2 cellular contexts compared by ENCODE assay signal in the genomic region with DNA sequence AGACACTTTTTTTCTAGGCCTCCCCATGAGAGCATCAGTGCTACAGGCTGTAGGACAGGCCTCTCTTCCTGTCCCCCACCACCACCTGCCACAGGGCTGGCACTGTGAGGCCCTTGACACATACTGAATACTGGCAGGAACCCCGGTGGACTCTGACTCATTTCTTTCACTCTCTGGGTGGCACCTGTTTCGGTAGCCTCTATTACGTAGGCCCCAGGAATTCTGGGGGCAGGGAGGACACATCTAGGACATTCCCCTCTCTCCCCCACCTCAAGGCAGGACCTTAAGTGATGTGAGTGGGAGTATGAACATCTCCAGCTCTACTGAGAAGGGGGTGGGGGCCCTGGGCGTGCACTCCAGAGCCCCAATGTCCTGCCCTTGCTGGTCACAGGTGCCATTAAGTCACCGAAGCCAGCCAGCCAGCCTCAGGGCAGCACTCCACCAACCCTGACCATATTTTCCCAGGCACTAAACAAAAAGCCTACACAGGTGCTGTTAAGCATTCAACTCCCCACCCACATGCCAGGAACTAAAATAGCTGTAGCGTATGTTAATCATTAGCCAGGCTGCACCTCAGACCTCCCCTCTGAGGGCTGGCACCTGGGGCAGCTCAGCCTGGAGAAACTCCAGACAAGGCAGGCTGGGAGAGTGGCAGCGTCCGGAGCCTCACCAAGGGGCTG.
TF ChIP-seq lines count a peak whose summit lies in the region.

No MANE protein-coding gene starts in this region.

TF ChIP-seq in HepG2, 621 proteins besides CTCF, POLR2A, EP300 and RAD21 (continues in another document):
- TF ChIP-seq KAT2B (IDR thresholded peaks at IDR 0.05; ENCODE audit: borderline replicate concordance, low read depth, low read length) (no peak), RFX3 (CRISPR knock-in tag; IDR thresholded peaks at IDR 0.05) (no peak), XRCC5 (optimal IDR thresholded peaks at IDR 0.05; ENCODE audit: low read length) (peak; percentile 45), ETV5 (CRISPR knock-in tag; IDR thresholded peaks at IDR 0.05; ENCODE audit: borderline replicate concordance) (0 out of 2 replicates have a peak, but pooled peaks have one; percentile 5), TEAD3 (CRISPR knock-in tag; optimal IDR thresholded peaks at IDR 0.05; ENCODE audit: borderline replicate concordance) (peak; percentile 72), ZMYM4 (CRISPR knock-in tag; IDR thresholded peaks at IDR 0.05) (no peak), ZNF788 (CRISPR knock-in tag; IDR thresholded peaks at IDR 0.05; ENCODE audit: borderline replicate concordance) (no peak), FOSL2 (CRISPR knock-in tag; IDR thresholded peaks at IDR 0.05) (peak; percentile 76), ESRRA (CRISPR knock-in tag; IDR thresholded peaks at IDR 0.05; ENCODE audit: low read depth) (no peak), ZNF292 (CRISPR knock-in tag; IDR thresholded peaks at IDR 0.05; ENCODE audit: borderline replicate concordance, low read depth) (peak; percentile 67; the same call in 1 of the 2 replicates), GATAD2A (CRISPR knock-in tag; IDR thresholded peaks at IDR 0.05) (0 out of 2 replicates have a peak, but pooled peaks have one; percentile 16)
- TF ChIP-seq, protein P1, sequence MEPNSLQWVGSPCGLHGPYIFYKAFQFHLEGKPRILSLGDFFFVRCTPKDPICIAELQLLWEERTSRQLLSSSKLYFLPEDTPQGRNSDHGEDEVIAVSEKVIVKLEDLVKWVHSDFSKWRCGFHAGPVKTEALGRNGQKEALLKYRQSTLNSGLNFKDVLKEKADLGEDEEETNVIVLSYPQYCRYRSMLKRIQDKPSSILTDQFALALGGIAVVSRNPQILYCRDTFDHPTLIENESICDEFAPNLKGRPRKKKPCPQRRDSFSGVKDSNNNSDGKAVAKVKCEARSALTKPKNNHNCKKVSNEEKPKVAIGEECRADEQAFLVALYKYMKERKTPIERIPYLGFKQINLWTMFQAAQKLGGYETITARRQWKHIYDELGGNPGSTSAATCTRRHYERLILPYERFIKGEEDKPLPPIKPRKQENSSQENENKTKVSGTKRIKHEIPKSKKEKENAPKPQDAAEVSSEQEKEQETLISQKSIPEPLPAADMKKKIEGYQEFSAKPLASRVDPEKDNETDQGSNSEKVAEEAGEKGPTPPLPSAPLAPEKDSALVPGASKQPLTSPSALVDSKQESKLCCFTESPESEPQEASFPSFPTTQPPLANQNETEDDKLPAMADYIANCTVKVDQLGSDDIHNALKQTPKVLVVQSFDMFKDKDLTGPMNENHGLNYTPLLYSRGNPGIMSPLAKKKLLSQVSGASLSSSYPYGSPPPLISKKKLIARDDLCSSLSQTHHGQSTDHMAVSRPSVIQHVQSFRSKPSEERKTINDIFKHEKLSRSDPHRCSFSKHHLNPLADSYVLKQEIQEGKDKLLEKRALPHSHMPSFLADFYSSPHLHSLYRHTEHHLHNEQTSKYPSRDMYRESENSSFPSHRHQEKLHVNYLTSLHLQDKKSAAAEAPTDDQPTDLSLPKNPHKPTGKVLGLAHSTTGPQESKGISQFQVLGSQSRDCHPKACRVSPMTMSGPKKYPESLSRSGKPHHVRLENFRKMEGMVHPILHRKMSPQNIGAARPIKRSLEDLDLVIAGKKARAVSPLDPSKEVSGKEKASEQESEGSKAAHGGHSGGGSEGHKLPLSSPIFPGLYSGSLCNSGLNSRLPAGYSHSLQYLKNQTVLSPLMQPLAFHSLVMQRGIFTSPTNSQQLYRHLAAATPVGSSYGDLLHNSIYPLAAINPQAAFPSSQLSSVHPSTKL (CRISPR knock-in tag; IDR thresholded peaks at IDR 0.05) = peak; percentile 11; the same call in 1 of the 2 replicates
- TF ChIP-seq, protein P2, sequence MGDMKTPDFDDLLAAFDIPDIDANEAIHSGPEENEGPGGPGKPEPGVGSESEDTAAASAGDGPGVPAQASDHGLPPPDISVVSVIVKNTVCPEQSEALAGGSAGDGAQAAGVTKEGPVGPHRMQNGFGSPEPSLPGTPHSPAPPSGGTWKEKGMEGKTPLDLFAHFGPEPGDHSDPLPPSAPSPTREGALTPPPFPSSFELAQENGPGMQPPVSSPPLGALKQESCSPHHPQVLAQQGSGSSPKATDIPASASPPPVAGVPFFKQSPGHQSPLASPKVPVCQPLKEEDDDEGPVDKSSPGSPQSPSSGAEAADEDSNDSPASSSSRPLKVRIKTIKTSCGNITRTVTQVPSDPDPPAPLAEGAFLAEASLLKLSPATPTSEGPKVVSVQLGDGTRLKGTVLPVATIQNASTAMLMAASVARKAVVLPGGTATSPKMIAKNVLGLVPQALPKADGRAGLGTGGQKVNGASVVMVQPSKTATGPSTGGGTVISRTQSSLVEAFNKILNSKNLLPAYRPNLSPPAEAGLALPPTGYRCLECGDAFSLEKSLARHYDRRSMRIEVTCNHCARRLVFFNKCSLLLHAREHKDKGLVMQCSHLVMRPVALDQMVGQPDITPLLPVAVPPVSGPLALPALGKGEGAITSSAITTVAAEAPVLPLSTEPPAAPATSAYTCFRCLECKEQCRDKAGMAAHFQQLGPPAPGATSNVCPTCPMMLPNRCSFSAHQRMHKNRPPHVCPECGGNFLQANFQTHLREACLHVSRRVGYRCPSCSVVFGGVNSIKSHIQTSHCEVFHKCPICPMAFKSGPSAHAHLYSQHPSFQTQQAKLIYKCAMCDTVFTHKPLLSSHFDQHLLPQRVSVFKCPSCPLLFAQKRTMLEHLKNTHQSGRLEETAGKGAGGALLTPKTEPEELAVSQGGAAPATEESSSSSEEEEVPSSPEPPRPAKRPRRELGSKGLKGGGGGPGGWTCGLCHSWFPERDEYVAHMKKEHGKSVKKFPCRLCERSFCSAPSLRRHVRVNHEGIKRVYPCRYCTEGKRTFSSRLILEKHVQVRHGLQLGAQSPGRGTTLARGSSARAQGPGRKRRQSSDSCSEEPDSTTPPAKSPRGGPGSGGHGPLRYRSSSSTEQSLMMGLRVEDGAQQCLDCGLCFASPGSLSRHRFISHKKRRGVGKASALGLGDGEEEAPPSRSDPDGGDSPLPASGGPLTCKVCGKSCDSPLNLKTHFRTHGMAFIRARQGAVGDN (CRISPR knock-in tag; IDR thresholded peaks at IDR 0.05) = peak; percentile 62
- TF ChIP-seq, protein P3, sequence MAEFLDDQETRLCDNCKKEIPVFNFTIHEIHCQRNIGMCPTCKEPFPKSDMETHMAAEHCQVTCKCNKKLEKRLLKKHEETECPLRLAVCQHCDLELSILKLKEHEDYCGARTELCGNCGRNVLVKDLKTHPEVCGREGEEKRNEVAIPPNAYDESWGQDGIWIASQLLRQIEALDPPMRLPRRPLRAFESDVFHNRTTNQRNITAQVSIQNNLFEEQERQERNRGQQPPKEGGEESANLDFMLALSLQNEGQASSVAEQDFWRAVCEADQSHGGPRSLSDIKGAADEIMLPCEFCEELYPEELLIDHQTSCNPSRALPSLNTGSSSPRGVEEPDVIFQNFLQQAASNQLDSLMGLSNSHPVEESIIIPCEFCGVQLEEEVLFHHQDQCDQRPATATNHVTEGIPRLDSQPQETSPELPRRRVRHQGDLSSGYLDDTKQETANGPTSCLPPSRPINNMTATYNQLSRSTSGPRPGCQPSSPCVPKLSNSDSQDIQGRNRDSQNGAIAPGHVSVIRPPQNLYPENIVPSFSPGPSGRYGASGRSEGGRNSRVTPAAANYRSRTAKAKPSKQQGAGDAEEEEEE (CRISPR knock-in tag; IDR thresholded peaks at IDR 0.05; ENCODE audit: borderline replicate concordance) = no peak
- TF ChIP-seq, protein P4, sequence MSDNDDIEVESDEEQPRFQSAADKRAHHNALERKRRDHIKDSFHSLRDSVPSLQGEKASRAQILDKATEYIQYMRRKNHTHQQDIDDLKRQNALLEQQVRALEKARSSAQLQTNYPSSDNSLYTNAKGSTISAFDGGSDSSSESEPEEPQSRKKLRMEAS (IDR thresholded peaks at IDR 0.05) = peak; percentile 8; the same call in 1 of the 2 replicates

TF ChIP-seq in GM23338, 12 proteins besides CTCF, POLR2A, EP300 and RAD21 (continued from another document):
- TF ChIP-seq CREB1 (CRISPR knock-in tag; IDR thresholded peaks at IDR 0.05; ENCODE audit: low read depth) (no peak), ZNF331 (CRISPR knock-in tag; IDR thresholded peaks at IDR 0.05; ENCODE audit: low read depth) (no peak), POLR2AphosphoS5 (IDR thresholded peaks at IDR 0.05; ENCODE audit: low read depth) (no peak), NANOG (IDR thresholded peaks at IDR 0.05; ENCODE audit: borderline replicate concordance) (no peak)
- TF ChIP-seq, protein P5, sequence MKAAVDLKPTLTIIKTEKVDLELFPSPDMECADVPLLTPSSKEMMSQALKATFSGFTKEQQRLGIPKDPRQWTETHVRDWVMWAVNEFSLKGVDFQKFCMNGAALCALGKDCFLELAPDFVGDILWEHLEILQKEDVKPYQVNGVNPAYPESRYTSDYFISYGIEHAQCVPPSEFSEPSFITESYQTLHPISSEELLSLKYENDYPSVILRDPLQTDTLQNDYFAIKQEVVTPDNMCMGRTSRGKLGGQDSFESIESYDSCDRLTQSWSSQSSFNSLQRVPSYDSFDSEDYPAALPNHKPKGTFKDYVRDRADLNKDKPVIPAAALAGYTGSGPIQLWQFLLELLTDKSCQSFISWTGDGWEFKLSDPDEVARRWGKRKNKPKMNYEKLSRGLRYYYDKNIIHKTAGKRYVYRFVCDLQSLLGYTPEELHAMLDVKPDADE (IDR thresholded peaks at IDR 0.05) = no peak
